8 cellular contexts compared by ENCODE assay signal in the genomic region with DNA sequence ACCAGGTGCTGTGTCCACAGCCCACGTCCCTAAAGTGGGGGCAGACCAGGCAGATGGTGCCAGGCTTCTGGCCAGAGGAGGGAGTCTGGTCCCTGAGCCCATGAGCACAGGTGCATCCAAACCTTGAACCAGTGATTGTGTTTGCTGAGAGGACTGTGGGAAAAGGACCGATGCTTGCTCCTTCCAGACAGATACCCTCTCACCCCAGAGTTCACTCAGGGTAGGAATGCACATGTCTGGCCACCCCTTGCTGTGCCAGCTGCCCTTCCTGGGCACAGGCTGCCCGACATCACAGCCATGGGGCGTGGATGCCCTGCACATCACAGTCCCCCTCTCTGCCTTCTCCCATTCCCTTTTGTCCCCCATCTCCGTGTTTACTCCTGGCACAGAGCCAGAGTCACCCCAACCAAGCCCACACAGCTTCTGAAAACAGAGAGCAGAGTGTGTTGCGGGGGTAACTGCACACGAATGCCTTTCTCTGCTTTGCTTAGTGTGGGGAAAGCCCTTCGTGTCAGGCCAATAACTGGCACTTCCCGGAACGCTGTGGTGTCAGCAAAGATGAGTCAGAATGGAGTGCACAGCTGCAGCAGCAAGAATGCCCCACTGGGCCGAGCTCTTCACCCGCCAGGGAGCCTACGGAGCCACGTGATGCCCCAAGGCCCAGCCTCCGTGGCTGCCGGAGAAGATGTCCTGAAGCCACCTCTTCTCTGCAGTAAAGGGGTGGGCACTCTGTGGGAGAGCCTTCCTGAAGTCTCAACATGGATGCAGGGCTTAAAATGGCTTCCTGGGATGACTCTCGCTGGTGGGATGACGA. TPM values are rescaled to one million over a fixed set of nuclear protein-coding genes. Genes with fewer than 3 reads are reported as not detected.
DNase-seq lines count a peak whose midpoint lies in the region; ATAC-seq and TF ChIP-seq lines count a peak whose summit lies in the region.

No MANE protein-coding gene starts in this region.

- peak overlapping the region; percentile 91 for H3K27ac ChIP-seq in smooth muscle cell (ENCODE audit: low read depth)

- H3K4me1 Mint-ChIP-seq in activated naive CD8-positive, alpha-beta T cell treated with anti-CD3 and anti-CD28 coated beads, Interleukin-2, amount 50 U/mL, for 24 hours: peaks cover 41% of the 10 kb centered on the region

- peak; percentile 95 for DNase-seq in COLO829 (ENCODE audit: low spot score)
- peak; percentile 74 for DNase-seq in SK-MEL-5 (ENCODE audit: low read depth, low spot score)
- peak; percentile 46 for DNase-seq in activated naive CD8-positive, alpha-beta T cell treated with anti-CD3 and anti-CD28 coated beads, Interleukin-2, amount 50 U/mL, for 24 hours
- peak; percentile 61 for DNase-seq in left ventricle myocardium superior
- peak; percentile 66 for DNase-seq in smooth muscle cell (lab: John Stamatoyannopoulos, UW; ENCODE audit: unreplicated experiment)
- DNase-seq in NCI-H1930 (lab: John Stamatoyannopoulos, UW): no peak

- H3K4me2 ChIP-seq in smooth muscle cell: peak overlapping the region; percentile 78

- H4K20me1 ChIP-seq in smooth muscle cell (ENCODE audit: low read depth): peaks cover 96% of the 10 kb centered on the region

- no peaks in the 10 kb centered on the region for H3K27me3 Mint-ChIP-seq in activated naive CD8-positive, alpha-beta T cell treated with anti-CD3 and anti-CD28 coated beads, Interleukin-2, amount 50 U/mL, for 24 hours

- peaks cover 9% of the 10 kb centered on the region for H3F3A ChIP-seq in smooth muscle cell (ENCODE audit: low read depth)

- H3K79me2 ChIP-seq in smooth muscle cell (ENCODE audit: low read depth): peaks cover 97% of the 10 kb centered on the region

- H3K36me3 ChIP-seq in smooth muscle cell (ENCODE audit: low read depth): no peaks in the 10 kb centered on the region

- no peaks in the 10 kb centered on the region for H3K9me3 Mint-ChIP-seq in activated naive CD8-positive, alpha-beta T cell treated with anti-CD3 and anti-CD28 coated beads, Interleukin-2, amount 50 U/mL, for 24 hours

- H3K36me3 Mint-ChIP-seq in activated naive CD8-positive, alpha-beta T cell treated with anti-CD3 and anti-CD28 coated beads, Interleukin-2, amount 50 U/mL, for 24 hours (ENCODE audit: low read depth): peaks cover 21% of the 10 kb centered on the region

- no peaks in the 10 kb centered on the region for H3K9me3 ChIP-seq in smooth muscle cell (replicated peaks; ENCODE audit: low read depth)

- H3K4me3 Mint-ChIP-seq in activated naive CD8-positive, alpha-beta T cell treated with anti-CD3 and anti-CD28 coated beads, Interleukin-2, amount 50 U/mL, for 24 hours: peak overlapping the region; percentile 43

- H3K27me3 ChIP-seq in smooth muscle cell (ENCODE audit: low read depth): no peaks in the 10 kb centered on the region

- H3K4me3 ChIP-seq in smooth muscle cell: no peak overlapping the region

- H3K27ac Mint-ChIP-seq in activated naive CD8-positive, alpha-beta T cell treated with anti-CD3 and anti-CD28 coated beads, Interleukin-2, amount 50 U/mL, for 24 hours: peak overlapping the region; percentile 87

- ATAC-seq in GM19438 (IDR thresholded peaks at IDR 0.05; ENCODE audit: low read depth, unreplicated experiment) (peak; percentile 86), HG03565 (IDR thresholded peaks at IDR 0.05; ENCODE audit: unreplicated experiment) (peak; percentile 88), left ventricle myocardium superior (peak; percentile 77)
- peak; percentile 80 for ATAC-seq in activated naive CD8-positive, alpha-beta T cell treated with anti-CD3 and anti-CD28 coated beads, Interleukin-2, amount 50 U/mL, for 24 hours

- H2AFZ ChIP-seq in smooth muscle cell (ENCODE audit: low read depth): no peak overlapping the region

- peak; percentile 28 for TF ChIP-seq CTCF in smooth muscle cell (IDR thresholded peaks at IDR 0.05; ENCODE audit: borderline replicate concordance, insufficient read depth, poor library complexity, severe bottlenecking)

- intact Hi-C loops in left ventricle myocardium superior (cut with micrococcal nuclease): no loop called here

- in situ Hi-C loops in SK-MEL-5 (cut with HindIII; ENCODE audit: low pct_unique_long_range_greater_than_20kb, low sequenced_read_pairs): no loop called here

- no peaks in the 10 kb centered on the region for H3K4me1 ChIP-seq in smooth muscle cell (ENCODE audit: low read depth)

- 36% methylated on average over 18 of the region's 18 CpGs for WGBS in smooth muscle cell (ENCODE audit: low lambda C conversion rate)

- H3K9ac ChIP-seq in smooth muscle cell (ENCODE audit: low read depth): peak overlapping the region; percentile 72

RNA-seq across cellular contexts. Expression of a gene that starts 7.6 kb away (rescaled TPM):
- 103 and 109 TPM in 2 replicates for total RNA-seq in SK-MEL-5 (2014; rRNA removed; shearing (Covaris generic))
- 161 and 188 TPM in 2 replicates for polyA plus RNA-seq in SK-MEL-5 (2015; cell fraction: cytosol; rRNA removed)
- polyA plus RNA-seq in SK-MEL-5 (2015; cell fraction: nucleus; rRNA removed): 637 and 676 TPM in 2 replicates
- 12.4 TPM for total RNA-seq in left ventricle myocardium superior
- 51.7 and 57.0 TPM in 2 replicates for total RNA-seq in smooth muscle cell
- polyA plus RNA-seq in smooth muscle cell: 61.6 and 64.6 TPM in 2 replicates

RNA-seq across cellular contexts. Expression of a gene that starts 57.5 kb away (rescaled TPM):
- 203 and 212 TPM in 2 replicates for total RNA-seq in SK-MEL-5 (2014; rRNA removed; shearing (Covaris generic))
- 228 and 284 TPM in 2 replicates for polyA plus RNA-seq in SK-MEL-5 (2015; cell fraction: cytosol; rRNA removed)
- 297 and 335 TPM in 2 replicates for polyA plus RNA-seq in SK-MEL-5 (2015; cell fraction: nucleus; rRNA removed)
- 173 TPM for total RNA-seq in left ventricle myocardium superior
- 63.1 and 102 TPM in 2 replicates for total RNA-seq in smooth muscle cell
- 95.0 and 114 TPM in 2 replicates for polyA plus RNA-seq in smooth muscle cell

Comparison
In these comparisons a context has a peak if more than half of its experiments do, and no peak if none do; other contexts are left out.
1. DNase-seq: peak in COLO829 (single experiment), SK-MEL-5 (single experiment), activated naive CD8-positive, alpha-beta T cell treated with anti-CD3 and anti-CD28 coated beads, Interleukin-2, amount 50 U/mL, for 24 hours (single experiment), left ventricle myocardium superior (single experiment) and smooth muscle cell (single experiment); none in NCI-H1930 (0 of 2).
2. Peak in every context shown above with its lines, with median percentiles within 50 percentile points of each other: ATAC-seq.